In genomic region chr5:177487144-177487543, GRCh38 we compare ENCODE assay signal across 28 cellular contexts.
"Had no signal": no experiment of that assay in that cellular context is flagged by ENCODE, and none has a peak within 500 bp of the region (broad histone marks: within the 10 kb centered on the region; RNA-seq: fewer than 3 reads in every experiment).

No MANE protein-coding gene starts in this region.

- H3K4me3 ChIP-seq: adrenal gland, esophagus squamous epithelium, left lung, lung, spleen, testis, uterus had no signal

- H3K4me3 Mint-ChIP-seq: activated naive CD4-positive, alpha-beta T cell treated with anti-CD3 and anti-CD28 coated beads for 36 hours; activated naive CD8-positive, alpha-beta T cell treated with anti-CD3 and anti-CD28 coated beads for 36 hours; activated T-helper 1 cell treated with anti-CD3 and anti-CD28 coated beads, Interleukin-12 subunit alpha, Interleukin-12 subunit beta, Interleukin-2, Interleukin-4 antibody, amounts not matched to agents 30 ng/mL and 10 ng/mL and 1 ng/mL, durations not matched to agents 14 hours and 24 hours and 36 hours; natural killer cell had no signal

- H3K27ac Mint-ChIP-seq: activated naive CD4-positive, alpha-beta T cell treated with anti-CD3 and anti-CD28 coated beads for 36 hours; activated naive CD8-positive, alpha-beta T cell treated with anti-CD3 and anti-CD28 coated beads for 36 hours; activated T-helper 1 cell treated with anti-CD3 and anti-CD28 coated beads, Interleukin-12 subunit alpha, Interleukin-12 subunit beta, Interleukin-2, Interleukin-4 antibody, amounts not matched to agents 30 ng/mL and 10 ng/mL and 1 ng/mL, durations not matched to agents 14 hours and 24 hours and 36 hours; natural killer cell had no signal

- H3K36me3 Mint-ChIP-seq: natural killer cell had no signal

- H3K27me3 ChIP-seq: adrenal gland, brain microvascular endothelial cell, esophagus squamous epithelium, left lung, spleen, testis, uterus had no signal

- DNase-seq: activated CD4-positive, alpha-beta T cell treated with anti-CD3 and anti-CD28 coated beads for 48 hours; activated CD4-positive, alpha-beta T cell treated with anti-CD3 and anti-CD28 coated beads, Interleukin-2, amount 50 U/mL, for 48 hours; activated CD8-positive, alpha-beta memory T cell treated with anti-CD3 and anti-CD28 coated beads for 24 hours; activated effector memory CD4-positive, alpha-beta T cell treated with anti-CD3 and anti-CD28 coated beads, Interleukin-2, amount 50 U/mL, for 16 hours; activated naive CD4-positive, alpha-beta T cell treated with anti-CD3 and anti-CD28 coated beads for 36 hours; activated naive CD8-positive, alpha-beta T cell treated with anti-CD3 and anti-CD28 coated beads for 36 hours; activated T-cell treated with anti-CD3 and anti-CD28 coated beads, Interleukin-2, amount 50 U/mL, for 1 hour; adrenal gland; aorta; brain microvascular endothelial cell; caudate nucleus; esophagus squamous epithelium; foreskin melanocyte; glutamatergic neuron; left lung; mesendoderm; natural killer cell; right cardiac atrium; spleen; stimulated activated naive CD4-positive, alpha-beta T cell; T-helper 9 cell; testis; trophoblast cell; uterus had no signal

- H3K9me3 Mint-ChIP-seq: activated naive CD4-positive, alpha-beta T cell treated with anti-CD3 and anti-CD28 coated beads for 36 hours; activated naive CD8-positive, alpha-beta T cell treated with anti-CD3 and anti-CD28 coated beads for 36 hours; activated T-helper 1 cell treated with anti-CD3 and anti-CD28 coated beads, Interleukin-12 subunit alpha, Interleukin-12 subunit beta, Interleukin-2, Interleukin-4 antibody, amounts not matched to agents 30 ng/mL and 10 ng/mL and 1 ng/mL, durations not matched to agents 14 hours and 24 hours and 36 hours; natural killer cell had no signal

- H3K27me3 Mint-ChIP-seq: activated naive CD8-positive, alpha-beta T cell treated with anti-CD3 and anti-CD28 coated beads for 36 hours had no signal

- H3K9me3 ChIP-seq: adrenal gland, esophagus squamous epithelium, left lung, spleen, testis, uterus had no signal

- H3K27ac ChIP-seq: adrenal gland, brain microvascular endothelial cell, left lung, spleen, testis, uterus, VCaP had no signal

- ATAC-seq: activated CD4-positive, CD25-positive, alpha-beta regulatory T cell treated with anti-CD3 and anti-CD28 coated beads, Interleukin-2, amount 50 U/mL, for 24 hours; left lung; natural killer cell; right cardiac atrium had no signal

- H3K36me3 ChIP-seq: uterus had no signal

- H3K4me1 Mint-ChIP-seq: activated naive CD8-positive, alpha-beta T cell treated with anti-CD3 and anti-CD28 coated beads for 36 hours had no signal

- H3K4me1 ChIP-seq: adrenal gland had no signal
